31 cellular contexts compared by ENCODE assay signal in genomic region chr2:129201636-129202035, GRCh38.
"Had no signal": no experiment of that assay in that cellular context is flagged by ENCODE, and none has a peak within 500 bp of the region (broad histone marks: within the 10 kb centered on the region; RNA-seq: fewer than 3 reads in every experiment).

No MANE protein-coding gene starts in this region.

- H3K27me3 Mint-ChIP-seq: activated CD4-positive, alpha-beta T cell treated with anti-CD3 and anti-CD28 coated beads, Interleukin-2, amount 10 ng/mL, durations not matched to agents 24 days and 14 days; activated CD8-positive, alpha-beta T cell treated with anti-CD3 and anti-CD28 coated beads for 36 hours; activated T-helper 17 cell treated with anti-CD3 and anti-CD28 coated beads, Interleukin-2, amount 50 U/mL, for 72 hours; central memory CD8-positive, alpha-beta T cell had no signal

- H3K4me3 Mint-ChIP-seq: activated CD4-positive, alpha-beta T cell treated with anti-CD3 and anti-CD28 coated beads, Interleukin-2, amount 10 ng/mL, durations not matched to agents 24 days and 14 days; activated CD8-positive, alpha-beta T cell treated with anti-CD3 and anti-CD28 coated beads for 36 hours; activated naive CD8-positive, alpha-beta T cell treated with anti-CD3 and anti-CD28 coated beads for 36 hours; activated T-cell treated with anti-CD3 and anti-CD28 coated beads, Interleukin-2, amount 50 U/mL, for 72 hours; activated T-helper 17 cell treated with anti-CD3 and anti-CD28 coated beads, Interleukin-2, amount 50 U/mL, for 72 hours; central memory CD8-positive, alpha-beta T cell; T-helper 1 cell treated with Interleukin-12 subunit alpha and Interleukin-12 subunit beta and Interleukin-4 antibody, amounts not matched to agents 30 μg/mL and 1 μg/mL, for 36 hours; T-helper 2 cell treated with Interferon-gamma antibody and Interleukin-4, amounts not matched to agents 5 μg/mL and 100 μg/mL, for 36 hours had no signal

- H3K4me3 ChIP-seq: cardiac muscle cell had no signal

- FAIRE-seq: TTC549 had no signal

- H3K27me3 ChIP-seq: cardiac muscle cell had no signal

- DNase-seq: activated CD4-positive, alpha-beta T cell treated with anti-CD3 and anti-CD28 coated beads, Interleukin-2, amount 10 ng/mL, durations not matched to agents 24 days and 14 days; activated CD4-positive, alpha-beta T cell treated with anti-CD3 and anti-CD28 coated beads, Interleukin-2, amount 50 U/mL, for 4 hours; activated CD8-positive, alpha-beta T cell treated with anti-CD3 and anti-CD28 coated beads for 36 hours; activated effector memory CD4-positive, alpha-beta T cell treated with anti-CD3 and anti-CD28 coated beads, Interleukin-2, amount 50 U/mL, for 16 hours; activated naive CD4-positive, alpha-beta T cell; activated naive CD4-positive, alpha-beta T cell treated with anti-CD3 and anti-CD28 coated beads, Interleukin-2, amount 50 U/mL, for 16 hours; activated naive CD8-positive, alpha-beta T cell treated with anti-CD3 and anti-CD28 coated beads for 36 hours; activated T-cell treated with anti-CD3 and anti-CD28 coated beads, Interleukin-2, amount 50 U/mL, for 1 hour; activated T-cell treated with anti-CD3 and anti-CD28 coated beads, Interleukin-2, amount 50 U/mL, for 72 hours; amniotic stem cell; aorta; MM.1S; NCI-H1092 treated with DMSO at 0.1 percent for 48 hours; NCI-H1417; NCI-H146; NCI-H187; NCI-H2029 treated with DMSO at 0.1 percent for 48 hours; NCI-H2107; NCI-H2171; NCI-H510A; NCI-H526; NCI-H748 treated with DMSO at 0.1 percent for 48 hours; OCI-M1; Right ventricle myocardium superior; SK-N-SH had no signal

- H3K4me1 Mint-ChIP-seq: activated CD4-positive, alpha-beta T cell treated with anti-CD3 and anti-CD28 coated beads, Interleukin-2, amount 10 ng/mL, durations not matched to agents 24 days and 14 days; activated naive CD8-positive, alpha-beta T cell treated with anti-CD3 and anti-CD28 coated beads for 36 hours; activated T-helper 17 cell treated with anti-CD3 and anti-CD28 coated beads, Interleukin-2, amount 50 U/mL, for 72 hours; central memory CD8-positive, alpha-beta T cell had no signal

- H3K9me3 ChIP-seq: SK-N-SH had no signal

- H3K9ac ChIP-seq: SK-N-SH had no signal

- H3K4me2 ChIP-seq: SK-N-SH had no signal

- H3K27ac Mint-ChIP-seq: activated CD4-positive, alpha-beta T cell treated with anti-CD3 and anti-CD28 coated beads, Interleukin-2, amount 10 ng/mL, durations not matched to agents 24 days and 14 days; activated CD8-positive, alpha-beta T cell treated with anti-CD3 and anti-CD28 coated beads for 36 hours; activated naive CD8-positive, alpha-beta T cell treated with anti-CD3 and anti-CD28 coated beads for 36 hours; activated T-cell treated with anti-CD3 and anti-CD28 coated beads, Interleukin-2, amount 50 U/mL, for 72 hours; activated T-helper 17 cell treated with anti-CD3 and anti-CD28 coated beads, Interleukin-2, amount 50 U/mL, for 72 hours; T-helper 1 cell treated with Interleukin-12 subunit alpha and Interleukin-12 subunit beta and Interleukin-4 antibody, amounts not matched to agents 30 μg/mL and 1 μg/mL, for 36 hours; T-helper 2 cell treated with Interferon-gamma antibody and Interleukin-4, amounts not matched to agents 5 μg/mL and 100 μg/mL, for 36 hours had no signal

- ATAC-seq: activated CD8-positive, alpha-beta T cell treated with anti-CD3 and anti-CD28 coated beads for 36 hours; activated T-cell treated with anti-CD3 and anti-CD28 coated beads, Interleukin-2, amount 50 U/mL, for 72 hours; activated T-helper 17 cell treated with anti-CD3 and anti-CD28 coated beads, Interleukin-2, amount 50 U/mL, for 72 hours had no signal

- H3K27ac ChIP-seq: cardiac muscle cell had no signal

- H3K9me2 ChIP-seq: SK-N-SH had no signal

- H3K36me3 ChIP-seq: cardiac muscle cell had no signal

- H3K9me3 Mint-ChIP-seq: activated CD4-positive, alpha-beta T cell treated with anti-CD3 and anti-CD28 coated beads, Interleukin-2, amount 10 ng/mL, durations not matched to agents 24 days and 14 days; activated naive CD8-positive, alpha-beta T cell treated with anti-CD3 and anti-CD28 coated beads for 36 hours; activated T-cell treated with anti-CD3 and anti-CD28 coated beads, Interleukin-2, amount 50 U/mL, for 72 hours; T-helper 1 cell treated with Interleukin-12 subunit alpha and Interleukin-12 subunit beta and Interleukin-4 antibody, amounts not matched to agents 30 μg/mL and 1 μg/mL, for 36 hours; T-helper 2 cell treated with Interferon-gamma antibody and Interleukin-4, amounts not matched to agents 5 μg/mL and 100 μg/mL, for 36 hours had no signal

- H3K36me3 Mint-ChIP-seq: activated naive CD8-positive, alpha-beta T cell treated with anti-CD3 and anti-CD28 coated beads for 36 hours had no signal
